Comparison of ENCODE assay signal across 8 cellular contexts in the genomic region with DNA sequence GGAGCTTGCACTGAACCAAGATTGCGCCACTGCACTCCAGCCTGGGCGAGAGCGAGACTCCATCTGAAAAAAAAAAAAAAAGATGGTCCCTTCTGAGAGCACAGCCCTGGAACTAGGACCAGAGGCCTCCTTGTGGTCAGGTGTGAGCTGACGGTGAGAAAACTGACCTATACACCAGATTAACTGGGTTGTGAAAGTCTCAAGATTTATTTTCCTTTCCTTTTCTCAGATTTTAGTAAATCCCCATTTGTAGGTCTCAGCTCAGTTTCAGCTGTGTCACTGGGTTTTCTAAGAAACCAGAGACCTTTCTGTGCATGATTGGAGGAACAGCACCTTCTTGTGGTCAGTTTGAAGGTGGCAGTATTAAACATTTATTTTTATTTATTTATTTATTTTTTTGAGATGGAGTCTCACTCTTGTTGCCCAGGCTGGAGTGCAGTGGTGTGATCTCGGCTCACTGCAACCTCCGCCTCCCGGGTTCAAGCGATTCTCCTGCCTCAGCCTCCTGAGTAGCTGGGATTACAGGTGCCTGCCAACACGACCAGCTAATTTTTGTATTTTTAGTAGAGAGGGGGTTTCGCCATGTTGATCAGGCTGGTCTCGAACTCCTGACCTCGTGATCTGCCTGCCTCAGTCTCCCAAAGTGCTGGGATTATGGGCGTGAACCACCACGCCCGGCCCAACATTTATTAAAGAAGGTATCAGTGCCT. TPM values are rescaled to one million over a fixed set of nuclear protein-coding genes. Genes with fewer than 3 reads are reported as not detected.
DNase-seq lines count a peak whose midpoint lies in the region; ATAC-seq and TF ChIP-seq lines count a peak whose summit lies in the region.
"Not testable (repeated sequence)": the region's sequence is repeated elsewhere in the genome, so short reads cannot be mapped to it uniquely, and the experiment has no call there.

No MANE protein-coding gene starts in this region.

- H3K27me3 Mint-ChIP-seq in HFFc6 (ENCODE audit: insufficient read depth); osteocyte (ENCODE audit: unreplicated experiment): not testable (repeated sequence)

- not testable (repeated sequence) for H3K4me1 Mint-ChIP-seq in HFFc6 (ENCODE audit: low read depth); osteocyte (ENCODE audit: unreplicated experiment)

- H3K4me2 ChIP-seq in mammary epithelial cell (ENCODE audit: insufficient read depth, low read depth, low read length) = not testable (repeated sequence)

- H3K36me3 Mint-ChIP-seq in HFFc6 (ENCODE audit: low read depth); osteocyte (ENCODE audit: unreplicated experiment): not testable (repeated sequence)

- in situ Hi-C loops in mammary epithelial cell (cut with MboI; ENCODE audit: low sequenced_read_pairs in 2 of 2) = loop anchor here in 1 of 2 donors (25.0 kb wide), 1 partner anchor 230 kb away; no protein-coding TSS in a partner anchor

- H3K27ac ChIP-seq in mammary epithelial cell (ENCODE audit: insufficient read depth, low read depth, low read length) = not testable (repeated sequence)

- H3K27me3 ChIP-seq in mammary epithelial cell (ENCODE audit: insufficient read depth, low read length) = not testable (repeated sequence)

- 76% methylated on average over 12 of the region's 15 CpGs for WGBS in mammary epithelial cell (ENCODE audit: low coverage, missing lambda C conversion rate)

- H3K9me3 Mint-ChIP-seq in HFFc6; osteocyte (ENCODE audit: unreplicated experiment): not testable (repeated sequence)

- ATAC-seq in left ventricle myocardium superior = peak; percentile 75

- H3K27ac Mint-ChIP-seq in HFFc6 = peak overlapping the region; percentile 51; the same call in 1 of the 2 replicates
- not testable (repeated sequence) for H3K27ac Mint-ChIP-seq in osteocyte (ENCODE audit: unreplicated experiment)

- not testable (repeated sequence) for H3K9ac ChIP-seq in mammary epithelial cell (ENCODE audit: insufficient read depth, low read length)

- intact Hi-C loops in mammary epithelial cell (cut with micrococcal nuclease) (loop anchor here (1.0 to 10.0 kb wide), 4 partner anchors 225 to 942 kb away; no protein-coding TSS in a partner anchor), left ventricle myocardium superior (cut with micrococcal nuclease) (loop anchor here (5.0 kb wide), 1 partner anchor 340 kb away; no protein-coding TSS in a partner anchor)

- TF ChIP-seq CTCF in GM12874 (IDR thresholded peaks at IDR 0.05; ENCODE audit: insufficient read depth, low read depth, low read length) (peak; percentile 53; the same call in 1 of the 2 replicates), HFFc6 (IDR thresholded peaks at IDR 0.05) (peak; percentile 91), mammary epithelial cell (conservative IDR thresholded peaks at IDR 0.05 in 1 of 2, IDR thresholded peaks at IDR 0.05 in 1 of 2; ENCODE audit: extremely low read depth in 1 of 2, insufficient read depth in 1 of 2, low read depth in 1 of 2, low read length in 2 of 2) (peak; percentile 63 to 70), osteocyte (IDR thresholded peaks at IDR 0.05) (peak; percentile 80)

- not testable (repeated sequence) for H3K4me3 Mint-ChIP-seq in HFFc6; osteocyte (ENCODE audit: unreplicated experiment)

- not testable (repeated sequence) for H2AFZ ChIP-seq in mammary epithelial cell (ENCODE audit: low read depth, low read length)

- H3K9me3 ChIP-seq in mammary epithelial cell (replicated peaks; ENCODE audit: insufficient read depth, low read length) = not testable (repeated sequence)

- CTCF ChIA-PET in mammary epithelial cell (lab: Charles Lee; ENCODE audit: low non-redundant PET) = interaction anchor here (0.7 to 1.0 kb wide), 2 partner anchors 8 to 248 kb away, joined by 3 read pairs; no protein-coding TSS in a partner anchor

- DNase-seq in A172 (ENCODE audit: low spot score) (peak; percentile 80), HFFc6 (peak; percentile 70), NCI-H146 treated with DMSO at 0.1 percent for 48 hours (lab: John Stamatoyannopoulos, UW; ENCODE audit: unreplicated experiment) (peak; percentile 15), SKM-1 treated with dmso at 0.1 percent for 144 hours (lab: John Stamatoyannopoulos, UW; ENCODE audit: unreplicated experiment) (peak; percentile 31), mammary epithelial cell (peak; percentile 53)
- not testable (repeated sequence) for DNase-seq in left ventricle myocardium superior; osteocyte (ENCODE audit: extremely low spot score, unreplicated experiment)

- not testable (repeated sequence) for H3K36me3 ChIP-seq in mammary epithelial cell (ENCODE audit: insufficient read depth, low read length)

- not testable (repeated sequence) for H4K20me1 ChIP-seq in mammary epithelial cell (ENCODE audit: insufficient read depth, low read length)

- not testable (repeated sequence) for H3K79me2 ChIP-seq in mammary epithelial cell (ENCODE audit: insufficient read depth, low read length)

- not testable (repeated sequence) for BruUV-seq in mammary epithelial cell (replicated peaks; lab: Mats Ljungman, UMichigan)

- dilution Hi-C loops in mammary epithelial cell (cut with HindIII; ENCODE audit: low sequenced_read_pairs) = not testable (repeated sequence)

- H3K4me1 ChIP-seq in mammary epithelial cell (ENCODE audit: insufficient read depth, low read length) = not testable (repeated sequence)

- H3K4me3 ChIP-seq in mammary epithelial cell (replicated peaks in 1 of 3; ENCODE audit: insufficient read depth in 1 of 3, low read depth in 2 of 3, low read length in 3 of 3) = not testable (repeated sequence)

RNA-seq across cellular contexts. Expression of a gene that starts 11.7 kb away (rescaled TPM):
- 37.4 and 38.4 TPM in 2 replicates for total RNA-seq in A172 (2014; rRNA removed; shearing (Covaris generic))
- 10 to 100 TPM; 16.3 to 19.7 (median 17.8) TPM for total RNA-seq in HFFc6 (2021; fragmentation: NEBNext Ultra II Directional; extraction: Animal tissue kit (Norgen Biotek cat#: 25700))
- 10 to 100 TPM; 13.0 to 14.3 TPM for total RNA-seq in mammary epithelial cell
- 6.6 TPM for polyA plus RNA-seq in mammary epithelial cell
- polyA minus RNA-seq in mammary epithelial cell = 8.0 TPM
- total RNA-seq in left ventricle myocardium superior = 24.5 TPM
- 19.8 and 23.9 TPM in 2 replicates for total RNA-seq in osteocyte

RNA-seq across cellular contexts. Expression of a gene that starts 47.2 kb away (rescaled TPM):
- total RNA-seq in A172 (2014; rRNA removed; shearing (Covaris generic)) = 24.0 and 27.1 TPM in 2 replicates
- 10 to 100 TPM; 10.7 to 14.9 (median 12.1) TPM for total RNA-seq in HFFc6 (2021; fragmentation: NEBNext Ultra II Directional; extraction: Animal tissue kit (Norgen Biotek cat#: 25700))
- total RNA-seq in mammary epithelial cell (10 to 100 TPM in 1 of 2 donors, 1 to 10 TPM in 1; 9.4 to 14.5 TPM), left ventricle myocardium superior (18.1 TPM), osteocyte (16.6 and 18.6 TPM in 2 replicates)
- polyA plus RNA-seq in mammary epithelial cell = 5.2 TPM
- polyA minus RNA-seq in mammary epithelial cell = 8.0 TPM
